24 cellular contexts compared by ENCODE assay signal in genomic region chr9:125994066-125994943, GRCh38.
"Had no signal": no experiment of that assay in that cellular context is flagged by ENCODE, and none has a peak within 500 bp of the region (broad histone marks: within the 10 kb centered on the region; RNA-seq: fewer than 3 reads in every experiment).

No MANE protein-coding gene starts in this region.

- H3K9me3 ChIP-seq: adrenal gland, colonic mucosa, esophagus muscularis mucosa, mucosa of descending colon, tibial artery had no signal

- H3K4me1 ChIP-seq: adrenal gland, colonic mucosa, esophagus muscularis mucosa, tibial artery had no signal

- H3K4me3 ChIP-seq: adrenal gland, colonic mucosa, dorsolateral prefrontal cortex, esophagus muscularis mucosa, mucosa of descending colon, tibial artery had no signal

- H3K27me3 Mint-ChIP-seq: activated CD4-positive, alpha-beta memory T cell treated with anti-CD3 and anti-CD28 coated beads for 36 hours; stimulated activated naive CD8-positive, alpha-beta T cell treated with anti-CD3 and anti-CD28 coated beads, Interleukin-15, Interleukin-2, amounts not matched to agents 100 ng/mL and 50 ng/mL, for 24 hours had no signal

- H3K4me1 Mint-ChIP-seq: activated naive CD4-positive, alpha-beta T cell treated with anti-CD3 and anti-CD28 coated beads, Interleukin-2, amount 50 U/mL, for 24 hours; central memory CD8-positive, alpha-beta T cell had no signal

- H3K9me3 Mint-ChIP-seq: activated CD4-positive, alpha-beta memory T cell treated with anti-CD3 and anti-CD28 coated beads for 36 hours; activated naive CD4-positive, alpha-beta T cell treated with anti-CD3 and anti-CD28 coated beads, Interleukin-2, amount 50 U/mL, for 24 hours; central memory CD8-positive, alpha-beta T cell; effector memory CD8-positive, alpha-beta T cell; neural crest cell; stimulated activated naive CD8-positive, alpha-beta T cell treated with anti-CD3 and anti-CD28 coated beads, Interleukin-15, Interleukin-2, amounts not matched to agents 100 ng/mL and 50 ng/mL, for 24 hours; T-helper 1 cell treated with Interleukin-12 subunit alpha and Interleukin-12 subunit beta and Interleukin-4 antibody, amounts not matched to agents 30 μg/mL and 1 μg/mL, for 36 hours; WTC11 had no signal

- FAIRE-seq: astrocyte, frontal cortex had no signal

- DNase-seq: activated CD4-positive, alpha-beta memory T cell treated with anti-CD3 and anti-CD28 coated beads for 36 hours; activated CD4-positive, alpha-beta T cell treated with anti-CD3 and anti-CD28 coated beads for 4 hours; activated T-cell treated with anti-CD3 and anti-CD28 coated beads, Interleukin-2, amount 50 U/mL, for 48 hours; adrenal gland; colonic mucosa; effector memory CD8-positive, alpha-beta T cell; hippocampal formation; mesendoderm; retina; stimulated activated CD4-positive, alpha-beta T cell treated with anti-CD3 and anti-CD28 coated beads, Interleukin-12 subunit alpha, Interleukin-12 subunit beta, amount 100 ng/mL, for 4 hours; T1000 had no signal

- H3K36me3 ChIP-seq: adrenal gland, colonic mucosa, esophagus muscularis mucosa, tibial artery had no signal

- H3K36me3 Mint-ChIP-seq: activated CD4-positive, alpha-beta memory T cell treated with anti-CD3 and anti-CD28 coated beads for 36 hours; activated naive CD4-positive, alpha-beta T cell treated with anti-CD3 and anti-CD28 coated beads, Interleukin-2, amount 50 U/mL, for 24 hours; WTC11 had no signal

- H3K27ac Mint-ChIP-seq: activated CD4-positive, alpha-beta memory T cell treated with anti-CD3 and anti-CD28 coated beads for 36 hours; activated naive CD4-positive, alpha-beta T cell treated with anti-CD3 and anti-CD28 coated beads, Interleukin-2, amount 50 U/mL, for 24 hours; effector memory CD8-positive, alpha-beta T cell; progenitor cell of endocrine pancreas; stimulated activated naive CD8-positive, alpha-beta T cell treated with anti-CD3 and anti-CD28 coated beads, Interleukin-15, Interleukin-2, amounts not matched to agents 100 ng/mL and 50 ng/mL, for 24 hours; T-helper 1 cell treated with Interleukin-12 subunit alpha and Interleukin-12 subunit beta and Interleukin-4 antibody, amounts not matched to agents 30 μg/mL and 1 μg/mL, for 36 hours; WTC11 had no signal

- ATAC-seq: effector memory CD8-positive, alpha-beta T cell; mucosa of descending colon; WTC11 had no signal

- H3K27me3 ChIP-seq: adrenal gland, colonic mucosa had no signal

- H3K27ac ChIP-seq: adrenal gland, colonic mucosa, dorsolateral prefrontal cortex, esophagus muscularis mucosa, tibial artery had no signal

- H3K4me3 Mint-ChIP-seq: activated CD4-positive, alpha-beta memory T cell treated with anti-CD3 and anti-CD28 coated beads for 36 hours; activated naive CD4-positive, alpha-beta T cell treated with anti-CD3 and anti-CD28 coated beads, Interleukin-2, amount 50 U/mL, for 24 hours; central memory CD8-positive, alpha-beta T cell; effector memory CD8-positive, alpha-beta T cell; neural crest cell; stimulated activated naive CD8-positive, alpha-beta T cell treated with anti-CD3 and anti-CD28 coated beads, Interleukin-15, Interleukin-2, amounts not matched to agents 100 ng/mL and 50 ng/mL, for 24 hours; T-helper 1 cell treated with Interleukin-12 subunit alpha and Interleukin-12 subunit beta and Interleukin-4 antibody, amounts not matched to agents 30 μg/mL and 1 μg/mL, for 36 hours; WTC11 had no signal
